In genomic region chr12:124073636-124074035, GRCh38 we compare ENCODE assay signal across 24 cellular contexts.
A peak's percentile ranks its signal among the peaks of the same experiment; 100 is the strongest.
DNase-seq lines count a peak whose midpoint lies in the region; FAIRE-seq and TF ChIP-seq lines count a peak whose summit lies in the region.
"Had no signal": no experiment of that assay in that cellular context is flagged by ENCODE, and none has a peak within 500 bp of the region (broad histone marks: within the 10 kb centered on the region; RNA-seq: fewer than 3 reads in every experiment).

No MANE protein-coding gene starts in this region.

- DNase-seq in HFFc6 (peak; percentile 18), astrocyte (ENCODE audit: low read depth) (peak; percentile 26), hepatic stellate cell (ENCODE audit: low spot score) (no peak), foreskin fibroblast (no peak)
- no peak for DNase-seq in activated T-helper 1 cell treated with anti-CD3 and anti-CD28 coated beads, Interleukin-12 subunit alpha, Interleukin-12 subunit beta, Interleukin-2, Interleukin-4 antibody, amounts not matched to agents 30 ng/mL and 10 ng/mL and 1 ng/mL, durations not matched to agents 14 hours and 24 hours and 36 hours (ENCODE audit: low spot score)
- DNase-seq in activated naive CD8-positive, alpha-beta T cell treated with anti-CD3 and anti-CD28 coated beads for 36 hours, result no peak
- DNase-seq: activated CD8-positive, alpha-beta memory T cell treated with anti-CD3 and anti-CD28 coated beads, Interleukin-2, amount 50 U/mL, for 4 hours; activated effector memory CD4-positive, alpha-beta T cell treated with Interleukin-2 at 50 U/mL for 16 hours; cortex of kidney; GOT3; IMR-90; left ventricle myocardium superior; NCI-H146; NCI-H510A treated with DMSO at 0.1 percent for 48 hours; NK-92 treated with Interleukin-12 subunit alpha and Interleukin-12 subunit beta, amount 100 ng/mL, for 24 hours; RPMI8226; SK-N-SH; stimulated activated CD4-positive, alpha-beta T cell treated with anti-CD3 and anti-CD28 coated beads, Interleukin-1b, Interleukin-23, amount 100 ng/mL, for 48 hours; stimulated activated naive CD4-positive, alpha-beta T cell; T-helper 2 cell had no signal

- peak overlapping the region; percentile 58 for H3K4me3 Mint-ChIP-seq in HFFc6
- no peak overlapping the region for H3K4me3 Mint-ChIP-seq in astrocyte (ENCODE audit: unreplicated experiment)
- H3K4me3 Mint-ChIP-seq in activated T-helper 1 cell treated with anti-CD3 and anti-CD28 coated beads, Interleukin-12 subunit alpha, Interleukin-12 subunit beta, Interleukin-2, Interleukin-4 antibody, amounts not matched to agents 30 ng/mL and 10 ng/mL and 1 ng/mL, durations not matched to agents 14 hours and 24 hours and 36 hours, result no peak overlapping the region
- no peak overlapping the region for H3K4me3 Mint-ChIP-seq in activated naive CD8-positive, alpha-beta T cell treated with anti-CD3 and anti-CD28 coated beads for 36 hours

- H3K4me2 ChIP-seq in astrocyte (ENCODE audit: low read length), result peak overlapping the region; percentile 11
- H3K4me2 ChIP-seq: SK-N-SH had no signal

- H3K4me1 Mint-ChIP-seq in HFFc6 (ENCODE audit: low read depth) (peaks cover 32% of the 10 kb centered on the region), astrocyte (ENCODE audit: low read depth, unreplicated experiment) (peaks cover 26% of the 10 kb centered on the region)
- no peaks in the 10 kb centered on the region for H3K4me1 Mint-ChIP-seq in activated T-helper 1 cell treated with anti-CD3 and anti-CD28 coated beads, Interleukin-12 subunit alpha, Interleukin-12 subunit beta, Interleukin-2, Interleukin-4 antibody, amounts not matched to agents 30 ng/mL and 10 ng/mL and 1 ng/mL, durations not matched to agents 14 hours and 24 hours and 36 hours (ENCODE audit: low read depth)
- H3K4me1 Mint-ChIP-seq in activated naive CD8-positive, alpha-beta T cell treated with anti-CD3 and anti-CD28 coated beads for 36 hours, result no peaks in the 10 kb centered on the region

- intact Hi-C loops in activated T-helper 1 cell treated with anti-CD3 and anti-CD28 coated beads, Interleukin-12 subunit alpha, Interleukin-12 subunit beta, Interleukin-2, Interleukin-4 antibody, amounts not matched to agents 30 ng/mL and 10 ng/mL and 1 ng/mL, durations not matched to agents 14 hours and 24 hours and 36 hours (cut with micrococcal nuclease), result no loop called here

- H3K36me3 Mint-ChIP-seq in HFFc6 (ENCODE audit: low read depth) (no peaks in the 10 kb centered on the region), astrocyte (ENCODE audit: low read depth, unreplicated experiment) (peaks cover 7% of the 10 kb centered on the region)
- no peaks in the 10 kb centered on the region for H3K36me3 Mint-ChIP-seq in activated T-helper 1 cell treated with anti-CD3 and anti-CD28 coated beads, Interleukin-12 subunit alpha, Interleukin-12 subunit beta, Interleukin-2, Interleukin-4 antibody, amounts not matched to agents 30 ng/mL and 10 ng/mL and 1 ng/mL, durations not matched to agents 14 hours and 24 hours and 36 hours (ENCODE audit: low read depth)
- no peaks in the 10 kb centered on the region for H3K36me3 Mint-ChIP-seq in activated naive CD8-positive, alpha-beta T cell treated with anti-CD3 and anti-CD28 coated beads for 36 hours

- H3K9me3 ChIP-seq in astrocyte (ENCODE audit: insufficient read depth, low read depth, low read length), result no peaks in the 10 kb centered on the region
- no peaks in the 10 kb centered on the region for H3K9me3 ChIP-seq in iPS-18a (ENCODE audit: control insufficient read depth, low read depth, low read length)
- H3K9me3 ChIP-seq: neutrophil, SK-N-SH, thoracic aorta had no signal

- H2AFZ ChIP-seq in astrocyte (ENCODE audit: low read depth, low read length), result no peak overlapping the region

- H3K36me3 ChIP-seq in astrocyte (ENCODE audit: insufficient read depth, low read length), result no peaks in the 10 kb centered on the region
- H3K36me3 ChIP-seq in iPS-18a (ENCODE audit: control insufficient read depth, low read depth, low read length), result no peaks in the 10 kb centered on the region
- H3K36me3 ChIP-seq: neutrophil, thoracic aorta had no signal

- H3K27ac ChIP-seq in astrocyte (ENCODE audit: low read depth, low read length) (no peak overlapping the region), iPS-18a (ENCODE audit: low read length) (peak overlapping the region; percentile 49)
- H3K27ac ChIP-seq: HL-60, neutrophil, thoracic aorta had no signal

- no peak overlapping the region for H3K4me3 ChIP-seq in astrocyte (ENCODE audit: insufficient read depth, low read depth, low read length)
- peak overlapping the region; percentile 1 for H3K4me3 ChIP-seq in iPS-18a (ENCODE audit: low read length)
- H3K4me3 ChIP-seq in foreskin fibroblast (ENCODE audit: low read depth in 1 of 2, low read length in 2 of 2), result no peak overlapping the region
- H3K4me3 ChIP-seq: thoracic aorta had no signal

- H3K27me3 ChIP-seq in astrocyte (ENCODE audit: insufficient read depth, low read length), result peaks cover 2% of the 10 kb centered on the region
- H3K27me3 ChIP-seq in iPS-18a (ENCODE audit: control insufficient read depth, insufficient read depth, low read length), result no peaks in the 10 kb centered on the region

- no peaks in the 10 kb centered on the region for H3K79me2 ChIP-seq in astrocyte (ENCODE audit: insufficient read depth, low read length)

- H3K27ac Mint-ChIP-seq in HFFc6, result no peak overlapping the region
- peak overlapping the region; percentile 51 for H3K27ac Mint-ChIP-seq in astrocyte (ENCODE audit: unreplicated experiment)
- no peak overlapping the region for H3K27ac Mint-ChIP-seq in activated T-helper 1 cell treated with anti-CD3 and anti-CD28 coated beads, Interleukin-12 subunit alpha, Interleukin-12 subunit beta, Interleukin-2, Interleukin-4 antibody, amounts not matched to agents 30 ng/mL and 10 ng/mL and 1 ng/mL, durations not matched to agents 14 hours and 24 hours and 36 hours
- no peak overlapping the region for H3K27ac Mint-ChIP-seq in activated naive CD8-positive, alpha-beta T cell treated with anti-CD3 and anti-CD28 coated beads for 36 hours

- no peaks in the 10 kb centered on the region for H3K9me3 Mint-ChIP-seq in HFFc6
- H3K9me3 Mint-ChIP-seq in astrocyte (ENCODE audit: unreplicated experiment), result peaks cover 9% of the 10 kb centered on the region
- no peaks in the 10 kb centered on the region for H3K9me3 Mint-ChIP-seq in activated T-helper 1 cell treated with anti-CD3 and anti-CD28 coated beads, Interleukin-12 subunit alpha, Interleukin-12 subunit beta, Interleukin-2, Interleukin-4 antibody, amounts not matched to agents 30 ng/mL and 10 ng/mL and 1 ng/mL, durations not matched to agents 14 hours and 24 hours and 36 hours
- no peaks in the 10 kb centered on the region for H3K9me3 Mint-ChIP-seq in activated naive CD8-positive, alpha-beta T cell treated with anti-CD3 and anti-CD28 coated beads for 36 hours

- no peak overlapping the region for H3K9ac ChIP-seq in astrocyte (ENCODE audit: low read length)
- H3K9ac ChIP-seq in iPS-18a (ENCODE audit: low read length), result no peak overlapping the region
- H3K9ac ChIP-seq: SK-N-SH had no signal

- H3K27me3 Mint-ChIP-seq in HFFc6 (ENCODE audit: insufficient read depth) (peaks cover 22% of the 10 kb centered on the region), astrocyte (ENCODE audit: low read depth, unreplicated experiment) (no peaks in the 10 kb centered on the region)
- peaks cover 5% of the 10 kb centered on the region for H3K27me3 Mint-ChIP-seq in activated T-helper 1 cell treated with anti-CD3 and anti-CD28 coated beads, Interleukin-12 subunit alpha, Interleukin-12 subunit beta, Interleukin-2, Interleukin-4 antibody, amounts not matched to agents 30 ng/mL and 10 ng/mL and 1 ng/mL, durations not matched to agents 14 hours and 24 hours and 36 hours (ENCODE audit: insufficient read depth)
- H3K27me3 Mint-ChIP-seq in activated naive CD8-positive, alpha-beta T cell treated with anti-CD3 and anti-CD28 coated beads for 36 hours, result no peaks in the 10 kb centered on the region

- H4K20me1 ChIP-seq in astrocyte (ENCODE audit: insufficient read depth, low read length), result no peaks in the 10 kb centered on the region

- TF ChIP-seq CTCF in HFFc6 (IDR thresholded peaks at IDR 0.05), result no peak
- no peak for TF ChIP-seq CTCF in astrocyte (IDR thresholded peaks at IDR 0.05; ENCODE audit: insufficient read depth, low read depth, low read length)
- TF ChIP-seq CTCF in foreskin fibroblast (IDR thresholded peaks at IDR 0.05; ENCODE audit: low read depth, low read length), result no peak

- H3K4me1 ChIP-seq in astrocyte (ENCODE audit: insufficient read depth, low read length), result no peaks in the 10 kb centered on the region
- peaks cover 28% of the 10 kb centered on the region for H3K4me1 ChIP-seq in iPS-18a (ENCODE audit: control insufficient read depth, low read depth, low read length)

- FAIRE-seq in astrocyte (lab: Jason Lieb, UNC), result no peak

Comparison
In these comparisons a context has a peak if more than half of its experiments do, and no peak if none do; other contexts are left out.
1. DNase-seq: peak in HFFc6 (single experiment) and astrocyte (single experiment); none in activated T-helper 1 cell treated with anti-CD3 and anti-CD28 coated beads, Interleukin-12 subunit alpha, Interleukin-12 subunit beta, Interleukin-2, Interleukin-4 antibody, amounts not matched to agents 30 ng/mL and 10 ng/mL and 1 ng/mL, durations not matched to agents 14 hours and 24 hours and 36 hours (single experiment), hepatic stellate cell (single experiment), activated naive CD8-positive, alpha-beta T cell treated with anti-CD3 and anti-CD28 coated beads for 36 hours (single experiment) and foreskin fibroblast (0 of 2).